In genomic region chr1:109522026-109522425, GRCh38 we compare ENCODE assay signal across 41 cellular contexts. TPM values are rescaled to one million over a fixed set of nuclear protein-coding genes. Genes with fewer than 3 reads are reported as not detected.
"Had no signal": no experiment of that assay in that cellular context is flagged by ENCODE, and none has a peak within 500 bp of the region (broad histone marks: within the 10 kb centered on the region; RNA-seq: fewer than 3 reads in every experiment).

No MANE protein-coding gene starts in this region.

- H3K9me3 Mint-ChIP-seq: activated B cell treated with CpG ODN at 0.5 μM for 24 hours; activated naive CD4-positive, alpha-beta T cell treated with anti-CD3 and anti-CD28 coated beads for 36 hours; activated naive CD4-positive, alpha-beta T cell treated with anti-CD3 and anti-CD28 coated beads, Interleukin-2, amount 50 U/mL, for 24 hours; activated naive CD8-positive, alpha-beta T cell treated with anti-CD3 and anti-CD28 coated beads for 36 hours; activated naive CD8-positive, alpha-beta T cell treated with anti-CD3 and anti-CD28 coated beads, Interleukin-2, amount 50 U/mL, for 24 hours; activated T-helper 1 cell treated with anti-CD3 and anti-CD28 coated beads, Interleukin-12 subunit alpha, Interleukin-12 subunit beta, Interleukin-2, Interleukin-4 antibody, amounts not matched to agents 30 ng/mL and 10 ng/mL and 1 ng/mL, durations not matched to agents 14 hours and 24 hours and 36 hours; activated T-helper 2 cell treated with anti-CD3 and anti-CD28 coated beads, Interferon-gamma antibody, Interleukin-2, Interleukin-4, amounts not matched to agents 10 μg/mL and 5 μg/mL and 100 μg/mL, durations not matched to agents 14 hours and 24 hours and 36 hours; effector memory CD8-positive, alpha-beta T cell; T-helper 2 cell treated with Interferon-gamma antibody and Interleukin-4, amounts not matched to agents 5 μg/mL and 100 μg/mL, for 36 hours had no signal

- H3K36me3 ChIP-seq: adrenal gland, esophagus muscularis mucosa, gastroesophageal sphincter, WERI-Rb-1 had no signal

- FAIRE-seq: colon had no signal

- H3K27me3 Mint-ChIP-seq: activated naive CD4-positive, alpha-beta T cell treated with anti-CD3 and anti-CD28 coated beads, Interleukin-2, amount 50 U/mL, for 24 hours; activated naive CD8-positive, alpha-beta T cell treated with anti-CD3 and anti-CD28 coated beads for 36 hours; activated naive CD8-positive, alpha-beta T cell treated with anti-CD3 and anti-CD28 coated beads, Interleukin-2, amount 50 U/mL, for 24 hours had no signal

- DNase-seq: activated B cell treated with CpG ODN at 0.5 μM for 24 hours; activated CD4-positive, alpha-beta T cell treated with anti-CD3 and anti-CD28 coated beads for 48 hours; activated CD4-positive, alpha-beta T cell treated with anti-CD3 and anti-CD28 coated beads, Interleukin-2, amount 50 U/mL, for 1 hour; activated CD4-positive, alpha-beta T cell treated with anti-CD3 and anti-CD28 coated beads, Interleukin-2, amount 50 U/mL, for 48 hours; activated CD8-positive, alpha-beta memory T cell treated with anti-CD3 and anti-CD28 coated beads, Interleukin-2, amount 10 ng/mL, durations not matched to agents 7 days and 5 days; activated CD8-positive, alpha-beta memory T cell treated with anti-CD3 and anti-CD28 coated beads, Interleukin-2, amount 50 U/mL, for 4 hours; activated CD8-positive, alpha-beta T cell treated with anti-CD3 and anti-CD28 coated beads, Interleukin-2, amount 10 ng/mL, durations not matched to agents 7 days and 5 days; activated effector memory CD4-positive, alpha-beta T cell treated with anti-CD3 and anti-CD28 coated beads, Interleukin-2, amount 50 U/mL, for 16 hours; activated naive CD4-positive, alpha-beta T cell treated with anti-CD3 and anti-CD28 coated beads for 36 hours; activated naive CD8-positive, alpha-beta T cell treated with anti-CD3 and anti-CD28 coated beads for 36 hours; activated naive CD8-positive, alpha-beta T cell treated with anti-CD3 and anti-CD28 coated beads, Interleukin-2, amount 50 U/mL, for 24 hours; activated T-cell treated with anti-CD3 and anti-CD28 coated beads, Interleukin-2, amount 50 U/mL, for 1 hour; activated T-cell treated with anti-CD3 and anti-CD28 coated beads, Interleukin-2, amount 50 U/mL, for 48 hours; adrenal gland; amygdala; aorta; body of pancreas; caudate nucleus; cortex of kidney; dermis blood vessel endothelial cell; effector CD4-positive, alpha-beta T cell; effector memory CD8-positive, alpha-beta T cell; erythroblast; foreskin melanocyte; T-helper 1 cell; T-helper 17 cell; T1000; WERI-Rb-1 had no signal

- H3K9me3 ChIP-seq: adrenal gland, body of pancreas, esophagus muscularis mucosa, gastroesophageal sphincter had no signal

- H3K27ac Mint-ChIP-seq: activated B cell treated with CpG ODN at 0.5 μM for 24 hours; activated CD8-positive, alpha-beta memory T cell treated with anti-CD3 and anti-CD28 coated beads, Interleukin-2, amount 10 ng/mL, durations not matched to agents 7 days and 5 days; activated CD8-positive, alpha-beta T cell treated with anti-CD3 and anti-CD28 coated beads, Interleukin-2, amount 10 ng/mL, durations not matched to agents 7 days and 5 days; activated naive CD4-positive, alpha-beta T cell treated with anti-CD3 and anti-CD28 coated beads for 36 hours; activated naive CD4-positive, alpha-beta T cell treated with anti-CD3 and anti-CD28 coated beads, Interleukin-2, amount 50 U/mL, for 24 hours; activated naive CD8-positive, alpha-beta T cell treated with anti-CD3 and anti-CD28 coated beads for 36 hours; activated naive CD8-positive, alpha-beta T cell treated with anti-CD3 and anti-CD28 coated beads, Interleukin-2, amount 50 U/mL, for 24 hours; activated T-helper 1 cell treated with anti-CD3 and anti-CD28 coated beads, Interleukin-12 subunit alpha, Interleukin-12 subunit beta, Interleukin-2, Interleukin-4 antibody, amounts not matched to agents 30 ng/mL and 10 ng/mL and 1 ng/mL, durations not matched to agents 14 hours and 24 hours and 36 hours; activated T-helper 2 cell treated with anti-CD3 and anti-CD28 coated beads, Interferon-gamma antibody, Interleukin-2, Interleukin-4, amounts not matched to agents 10 μg/mL and 5 μg/mL and 100 μg/mL, durations not matched to agents 14 hours and 24 hours and 36 hours; T-helper 17 cell; T-helper 2 cell treated with Interferon-gamma antibody and Interleukin-4, amounts not matched to agents 5 μg/mL and 100 μg/mL, for 36 hours had no signal

- H3K27me3 ChIP-seq: adrenal gland, body of pancreas had no signal

- H3K4me1 ChIP-seq: body of pancreas, esophagus muscularis mucosa, gastroesophageal sphincter had no signal

- H3K36me3 Mint-ChIP-seq: activated CD8-positive, alpha-beta memory T cell treated with anti-CD3 and anti-CD28 coated beads, Interleukin-2, amount 10 ng/mL, durations not matched to agents 7 days and 5 days; activated naive CD4-positive, alpha-beta T cell treated with anti-CD3 and anti-CD28 coated beads, Interleukin-2, amount 50 U/mL, for 24 hours; activated naive CD8-positive, alpha-beta T cell treated with anti-CD3 and anti-CD28 coated beads for 36 hours had no signal

- H3K4me3 Mint-ChIP-seq: activated B cell treated with CpG ODN at 0.5 μM for 24 hours; activated CD8-positive, alpha-beta memory T cell treated with anti-CD3 and anti-CD28 coated beads, Interleukin-2, amount 10 ng/mL, durations not matched to agents 7 days and 5 days; activated CD8-positive, alpha-beta T cell treated with anti-CD3 and anti-CD28 coated beads, Interleukin-2, amount 10 ng/mL, durations not matched to agents 7 days and 5 days; activated naive CD4-positive, alpha-beta T cell treated with anti-CD3 and anti-CD28 coated beads for 36 hours; activated naive CD4-positive, alpha-beta T cell treated with anti-CD3 and anti-CD28 coated beads, Interleukin-2, amount 50 U/mL, for 24 hours; activated naive CD8-positive, alpha-beta T cell treated with anti-CD3 and anti-CD28 coated beads for 36 hours; activated naive CD8-positive, alpha-beta T cell treated with anti-CD3 and anti-CD28 coated beads, Interleukin-2, amount 50 U/mL, for 24 hours; activated T-helper 1 cell treated with anti-CD3 and anti-CD28 coated beads, Interleukin-12 subunit alpha, Interleukin-12 subunit beta, Interleukin-2, Interleukin-4 antibody, amounts not matched to agents 30 ng/mL and 10 ng/mL and 1 ng/mL, durations not matched to agents 14 hours and 24 hours and 36 hours; effector memory CD8-positive, alpha-beta T cell; T-helper 17 cell; T-helper 2 cell treated with Interferon-gamma antibody and Interleukin-4, amounts not matched to agents 5 μg/mL and 100 μg/mL, for 36 hours had no signal

- H3K4me3 ChIP-seq: adrenal gland, body of pancreas, esophagus muscularis mucosa, gastroesophageal sphincter had no signal

- H3K27ac ChIP-seq: body of pancreas, esophagus muscularis mucosa, gastroesophageal sphincter, WERI-Rb-1 had no signal

- ATAC-seq: activated CD4-positive, CD25-positive, alpha-beta regulatory T cell treated with anti-CD3 and anti-CD28 coated beads, Interleukin-2, amount 50 U/mL, for 24 hours; activated CD8-positive, alpha-beta memory T cell treated with anti-CD3 and anti-CD28 coated beads, Interleukin-2, amount 10 ng/mL, durations not matched to agents 7 days and 5 days; activated CD8-positive, alpha-beta T cell treated with anti-CD3 and anti-CD28 coated beads, Interleukin-2, amount 10 ng/mL, durations not matched to agents 7 days and 5 days; activated naive CD8-positive, alpha-beta T cell treated with anti-CD3 and anti-CD28 coated beads, Interleukin-2, amount 50 U/mL, for 24 hours; body of pancreas; effector memory CD8-positive, alpha-beta T cell; gastroesophageal sphincter; T-helper 17 cell had no signal

- H3K4me1 Mint-ChIP-seq: activated CD8-positive, alpha-beta memory T cell treated with anti-CD3 and anti-CD28 coated beads, Interleukin-2, amount 10 ng/mL, durations not matched to agents 7 days and 5 days; activated naive CD4-positive, alpha-beta T cell treated with anti-CD3 and anti-CD28 coated beads, Interleukin-2, amount 50 U/mL, for 24 hours; activated naive CD8-positive, alpha-beta T cell treated with anti-CD3 and anti-CD28 coated beads for 36 hours; activated naive CD8-positive, alpha-beta T cell treated with anti-CD3 and anti-CD28 coated beads, Interleukin-2, amount 50 U/mL, for 24 hours had no signal

RNA-seq across cellular contexts. Expression of gene GPR61, which starts 17.6 kb away (rescaled TPM):
- total RNA-seq: activated B cell treated with CpG ODN at 0.5 μM for 24 hours; activated CD8-positive, alpha-beta memory T cell treated with anti-CD3 and anti-CD28 coated beads for 36 hours; activated CD8-positive, alpha-beta T cell treated with anti-CD3 and anti-CD28 coated beads, Interleukin-2, amount 10 ng/mL, durations not matched to agents 7 days and 5 days; activated T-helper 1 cell treated with anti-CD3 and anti-CD28 coated beads, Interleukin-12 subunit alpha, Interleukin-12 subunit beta, Interleukin-2, Interleukin-4 antibody, amounts not matched to agents 30 ng/mL and 10 ng/mL and 1 ng/mL, durations not matched to agents 14 hours and 24 hours and 36 hours; aorta; body of pancreas; chondrocyte; dermis blood vessel endothelial cell; esophagus muscularis mucosa; fibroblast of lung; fibroblast of villous mesenchyme; gastroesophageal sphincter; glomerular endothelial cell had no signal
- polyA plus RNA-seq: aorta had no signal
